22 cellular contexts compared by ENCODE assay signal in genomic region chr6:87176493-87176892, GRCh38. TPM values are rescaled to one million over a fixed set of nuclear protein-coding genes. Genes with fewer than 3 reads are reported as not detected.
DNase-seq lines count a peak whose midpoint lies in the region; ATAC-seq and TF ChIP-seq lines count a peak whose summit lies in the region.
"Had no signal": no experiment of that assay in that cellular context is flagged by ENCODE, and none has a peak within 500 bp of the region (broad histone marks: within the 10 kb centered on the region; RNA-seq: fewer than 3 reads in every experiment).

No MANE protein-coding gene starts in this region.

- no peak for ATAC-seq in activated T-helper 17 cell treated with anti-CD3 and anti-CD28 coated beads, Interleukin-2, amount 50 U/mL, for 72 hours (replicated peaks)
- no peak for ATAC-seq in stimulated activated naive B cell treated with anti-CD40 and anti-IgM and Interleukin-4, amounts not matched to agents 10 μg/mL and 1 μg/mL and 100 μg/mL, for 72 hours (replicated peaks)
- no peak for ATAC-seq in GM23338

- CTCF ChIA-PET in activated naive CD4-positive, alpha-beta T cell treated with anti-CD3 and anti-CD28 coated beads for 36 hours (lab: Charles Lee), result interaction anchor here (0.7 kb wide), 1 partner anchor 10 kb away, joined by 5 read pairs; no protein-coding TSS in a partner anchor
- CTCF ChIA-PET in HEK293 (lab: Yijun Ruan, JAX), result interaction anchor here (1.0 kb wide), 1 partner anchor 97 kb away, joined by 5 read pairs; no protein-coding TSS in a partner anchor

- no peak overlapping the region for H2AFZ ChIP-seq in GM23338

- H3K27ac ChIP-seq in HEK293 (ENCODE audit: extremely low read depth, low read depth, low read length) (no peak overlapping the region), GM23338 (ENCODE audit: low read depth) (no peak overlapping the region)
- H3K27ac ChIP-seq: BLaER1 had no signal

- H3K9me2 ChIP-seq in GM23338 (ENCODE audit: insufficient read depth), result no peaks in the 10 kb centered on the region

- no peaks in the 10 kb centered on the region for H3F3A ChIP-seq in GM23338 (replicated peaks; ENCODE audit: low read depth)

- H3K27me3 Mint-ChIP-seq in activated naive CD4-positive, alpha-beta T cell treated with anti-CD3 and anti-CD28 coated beads for 36 hours (ENCODE audit: low read depth), result no peaks in the 10 kb centered on the region
- no peaks in the 10 kb centered on the region for H3K27me3 Mint-ChIP-seq in activated T-helper 17 cell treated with anti-CD3 and anti-CD28 coated beads, Interleukin-2, amount 50 U/mL, for 72 hours
- H3K27me3 Mint-ChIP-seq in stimulated activated naive B cell treated with anti-CD40 and anti-IgM and Interleukin-4, amounts not matched to agents 10 μg/mL and 1 μg/mL and 100 μg/mL, for 72 hours, result no peaks in the 10 kb centered on the region
- H3K27me3 Mint-ChIP-seq in GM23338 (ENCODE audit: insufficient read depth, low read depth, poor library complexity), result peaks cover 6% of the 10 kb centered on the region
- H3K27me3 Mint-ChIP-seq: CD4-positive, CD25-positive, alpha-beta regulatory T cell had no signal

- H3K9me3 Mint-ChIP-seq in activated naive CD4-positive, alpha-beta T cell treated with anti-CD3 and anti-CD28 coated beads for 36 hours, result no peaks in the 10 kb centered on the region
- H3K9me3 Mint-ChIP-seq in activated T-helper 17 cell treated with anti-CD3 and anti-CD28 coated beads, Interleukin-2, amount 50 U/mL, for 72 hours, result no peaks in the 10 kb centered on the region
- H3K9me3 Mint-ChIP-seq in stimulated activated naive B cell treated with anti-CD40 and anti-IgM and Interleukin-4, amounts not matched to agents 10 μg/mL and 1 μg/mL and 100 μg/mL, for 72 hours, result peaks cover 7 to 8% of the 10 kb centered on the region in 2 donors
- H3K9me3 Mint-ChIP-seq in GM23338, result no peaks in the 10 kb centered on the region

- no peaks in the 10 kb centered on the region for H4K20me1 ChIP-seq in GM23338 (replicated peaks; ENCODE audit: insufficient read depth)

- H3K36me3 Mint-ChIP-seq in activated naive CD4-positive, alpha-beta T cell treated with anti-CD3 and anti-CD28 coated beads for 36 hours (ENCODE audit: low read depth), result peaks cover 36% of the 10 kb centered on the region
- H3K36me3 Mint-ChIP-seq in activated T-helper 17 cell treated with anti-CD3 and anti-CD28 coated beads, Interleukin-2, amount 50 U/mL, for 72 hours (ENCODE audit: low read depth), result peaks cover 93% of the 10 kb centered on the region
- peaks cover 38 to 55% of the 10 kb centered on the region in 2 donors for H3K36me3 Mint-ChIP-seq in stimulated activated naive B cell treated with anti-CD40 and anti-IgM and Interleukin-4, amounts not matched to agents 10 μg/mL and 1 μg/mL and 100 μg/mL, for 72 hours
- H3K36me3 Mint-ChIP-seq in GM23338 (ENCODE audit: low read depth), result peaks cover 17% of the 10 kb centered on the region; the same call in 2 of the 3 replicates

- DNase-seq in activated naive CD4-positive, alpha-beta T cell treated with anti-CD3 and anti-CD28 coated beads for 36 hours, result no peak
- no peak for DNase-seq in activated naive CD4-positive, alpha-beta T cell treated with Interleukin-2 at 50 U/mL for 16 hours
- DNase-seq in stimulated activated naive B cell treated with anti-CD40 and anti-IgM and Interleukin-4, amounts not matched to agents 10 μg/mL and 1 μg/mL and 100 μg/mL, for 72 hours, result no peak
- no peak for DNase-seq in GM23338 (ENCODE audit: low spot score)
- no peak for DNase-seq in NCI-H82 treated with DMSO at 0.1 percent for 48 hours (lab: John Stamatoyannopoulos, UW; ENCODE audit: unreplicated experiment)
- DNase-seq: CD4-positive, CD25-positive, alpha-beta regulatory T cell; DMS153; DND-41; GOT3; HCEC 1CT; KBM-7; MG63; NCI-H1105 treated with DMSO at 0.1 percent for 48 hours; NCI-H146; NCI-H1930; NCI-H2107; NCI-H524; NCI-H748 treated with DMSO at 0.1 percent for 48 hours; SIG-M5 had no signal

- no peaks in the 10 kb centered on the region for H3K9me3 ChIP-seq in HEK293 (ENCODE audit: control insufficient read depth, insufficient read depth, low read depth, low read length)
- H3K9me3 ChIP-seq: BLaER1, MG63 had no signal

- peaks cover 4 to 9% of the 10 kb centered on the region in 2 experiments; a peak in 2 of 3 replicates for H3K36me3 ChIP-seq in HEK293 (ENCODE audit: control insufficient read depth in 2 of 2, insufficient read depth in 1 of 2, low read length in 2 of 2)
- H3K36me3 ChIP-seq in GM23338 (ENCODE audit: insufficient read depth), result no peaks in the 10 kb centered on the region

- no peak overlapping the region for H3K4me2 ChIP-seq in GM23338
- H3K4me2 ChIP-seq: BLaER1 had no signal

- H3K27ac Mint-ChIP-seq in activated naive CD4-positive, alpha-beta T cell treated with anti-CD3 and anti-CD28 coated beads for 36 hours, result peak overlapping the region; percentile 39
- H3K27ac Mint-ChIP-seq in activated T-helper 17 cell treated with anti-CD3 and anti-CD28 coated beads, Interleukin-2, amount 50 U/mL, for 72 hours, result peak overlapping the region; percentile 61
- H3K27ac Mint-ChIP-seq in stimulated activated naive B cell treated with anti-CD40 and anti-IgM and Interleukin-4, amounts not matched to agents 10 μg/mL and 1 μg/mL and 100 μg/mL, for 72 hours, result peak overlapping the region; percentile 53
- no peak overlapping the region for H3K27ac Mint-ChIP-seq in GM23338

- H3K4me1 ChIP-seq in HEK293 (ENCODE audit: control insufficient read depth, insufficient read depth, low read length) (peaks cover 3% of the 10 kb centered on the region; the same call in 1 of the 2 replicates), GM23338 (ENCODE audit: insufficient read depth) (peaks cover 81% of the 10 kb centered on the region)
- H3K4me1 ChIP-seq: BLaER1 had no signal

- H3K27me3 ChIP-seq in GM23338 (ENCODE audit: insufficient read depth), result no peaks in the 10 kb centered on the region
- H3K27me3 ChIP-seq: BLaER1, MG63 had no signal

- intact Hi-C loops in activated naive CD4-positive, alpha-beta T cell treated with anti-CD3 and anti-CD28 coated beads for 36 hours (cut with micrococcal nuclease), result no loop called here

- H3K4me3 ChIP-seq in HEK293 (ENCODE audit: low read depth, low read length) (no peak overlapping the region), GM23338 (no peak overlapping the region)
- H3K4me3 ChIP-seq: BLaER1, MG63 had no signal

- TF ChIP-seq CTCF in HEK293 (tag by site-specific recombination; IDR thresholded peaks at IDR 0.05) (no peak), GM23338 (conservative IDR thresholded peaks at IDR 0.05; ENCODE audit: low read depth in 2 of 2) (no peak)

- H3K79me2 ChIP-seq in GM23338 (replicated peaks; ENCODE audit: insufficient read depth), result peaks cover 97% of the 10 kb centered on the region

- POLR2A ChIA-PET in HEK293 (lab: Yijun Ruan, JAX), result no interaction called here

- peaks cover 88% of the 10 kb centered on the region for H3K4me1 Mint-ChIP-seq in activated naive CD4-positive, alpha-beta T cell treated with anti-CD3 and anti-CD28 coated beads for 36 hours (ENCODE audit: low read depth)
- H3K4me1 Mint-ChIP-seq in activated T-helper 17 cell treated with anti-CD3 and anti-CD28 coated beads, Interleukin-2, amount 50 U/mL, for 72 hours, result peaks cover 68% of the 10 kb centered on the region
- H3K4me1 Mint-ChIP-seq in stimulated activated naive B cell treated with anti-CD40 and anti-IgM and Interleukin-4, amounts not matched to agents 10 μg/mL and 1 μg/mL and 100 μg/mL, for 72 hours, result peaks cover 54 to 93% of the 10 kb centered on the region in 2 donors
- H3K4me1 Mint-ChIP-seq in GM23338, result peaks cover 85% of the 10 kb centered on the region

- no peak overlapping the region for H3K4me3 Mint-ChIP-seq in activated naive CD4-positive, alpha-beta T cell treated with anti-CD3 and anti-CD28 coated beads for 36 hours
- peak overlapping the region; percentile 45 for H3K4me3 Mint-ChIP-seq in activated T-helper 17 cell treated with anti-CD3 and anti-CD28 coated beads, Interleukin-2, amount 50 U/mL, for 72 hours
- H3K4me3 Mint-ChIP-seq in stimulated activated naive B cell treated with anti-CD40 and anti-IgM and Interleukin-4, amounts not matched to agents 10 μg/mL and 1 μg/mL and 100 μg/mL, for 72 hours, result no peak overlapping the region
- no peak overlapping the region for H3K4me3 Mint-ChIP-seq in GM23338

TF ChIP-seq in HEK293, 187 proteins besides CTCF, POLR2A, EP300 and RAD21:
- TF ChIP-seq PRDM1 (tag by site-specific recombination; IDR thresholded peaks at IDR 0.05) (peak; percentile 86), ZNF449 (tag by site-specific recombination; IDR thresholded peaks at IDR 0.05) (no peak)

TF ChIP-seq in GM23338, 12 proteins besides CTCF, POLR2A, EP300 and RAD21 (continues in another document):
- no peak for TF ChIP-seq EZH2 (IDR thresholded peaks at IDR 0.05; ENCODE audit: low read depth, unreplicated experiment)
- TF ChIP-seq STAT1 (IDR thresholded peaks at IDR 0.05; ENCODE audit: unreplicated experiment), result no peak
- no peak for TF ChIP-seq ETS1 (IDR thresholded peaks at IDR 0.05)
- no peak for TF ChIP-seq POLR2AphosphoS5 (IDR thresholded peaks at IDR 0.05; ENCODE audit: low read depth)

RNA-seq across cellular contexts. Expression of gene ZNF292, which starts 21.1 kb away (rescaled TPM):
- 10 to 100 TPM; 39.5 to 41.2 TPM for total RNA-seq in activated naive CD4-positive, alpha-beta T cell treated with anti-CD3 and anti-CD28 coated beads for 36 hours
- 100 to 1,000 TPM in 1 of 2 donors, 10 to 100 TPM in 1; 77.2 to 209 TPM for total RNA-seq in activated T-helper 17 cell treated with anti-CD3 and anti-CD28 coated beads, Interleukin-2, amount 50 U/mL, for 72 hours
- total RNA-seq in GM23338 (2014; rRNA removed; shearing (Covaris generic)), result 39.8 and 45.7 TPM in 2 replicates
- polyA plus RNA-seq in GM23338 (2016; fragmentation: Nextera tagmentation; extraction: Ambion mirVana), result 47.9 and 67.9 TPM in 2 replicates
